In genomic region chr1:204074274-204075115, GRCh38 we compare ENCODE assay signal across 8 cellular contexts. TPM values are rescaled to one million over a fixed set of nuclear protein-coding genes. Genes with fewer than 3 reads are reported as not detected.
DNase-seq lines count a peak whose midpoint lies in the region; ATAC-seq and TF ChIP-seq lines count a peak whose summit lies in the region.

No MANE protein-coding gene starts in this region.

- H3K9me3 ChIP-seq in CD8-positive, alpha-beta memory T cell (ENCODE audit: low read length), result no peaks in the 10 kb centered on the region
- H3K9me3 ChIP-seq in neural cell (ENCODE audit: low read length), result no peaks in the 10 kb centered on the region

- CTCF ChIA-PET in CD8-positive, alpha-beta memory T cell (lab: Charles Lee), result interaction anchor here (1.1 kb wide), 1 partner anchor 14 kb away, joined by 3 read pairs; no protein-coding TSS in a partner anchor

- peaks cover 19 to 65% of the 10 kb centered on the region in 2 donors for H3K27me3 Mint-ChIP-seq in CD8-positive, alpha-beta memory T cell
- H3K27me3 Mint-ChIP-seq in activated T-helper 17 cell treated with anti-CD3 and anti-CD28 coated beads, Interleukin-2, amount 50 U/mL, for 72 hours, result peaks cover 28% of the 10 kb centered on the region

- H3K36me3 ChIP-seq in CD8-positive, alpha-beta memory T cell (ENCODE audit: insufficient read depth, low read length), result no peaks in the 10 kb centered on the region
- no peaks in the 10 kb centered on the region for H3K36me3 ChIP-seq in neural cell (ENCODE audit: insufficient read depth, low read length)

- H3K4me1 ChIP-seq in CD8-positive, alpha-beta memory T cell (ENCODE audit: insufficient read depth, low read length), result peaks cover 12% of the 10 kb centered on the region

- no peaks in the 10 kb centered on the region for H3F3A ChIP-seq in neural cell (ENCODE audit: insufficient read depth, low read length, poor library complexity, severe bottlenecking)

- DNase-seq in CD8-positive, alpha-beta memory T cell, result no peak
- DNase-seq in HuH-7.5 (ENCODE audit: low spot score) (peak; percentile 67), globus pallidus (ENCODE audit: low spot score) (peak; percentile 57), NCI-H510A (lab: John Stamatoyannopoulos, UW) (no peak), HPDE6-E6E7 (ENCODE audit: extremely low spot score) (no peak)
- DNase-seq in stimulated activated CD4-positive, alpha-beta T cell treated with anti-CD3 and anti-CD28 coated beads, Interleukin-1b, Interleukin-23, amount 100 ng/mL, for 48 hours, result no peak

- no peak overlapping the region for H3K27ac ChIP-seq in CD8-positive, alpha-beta memory T cell (ENCODE audit: low read depth, low read length)
- H3K27ac ChIP-seq in neural cell (ENCODE audit: low read length), result no peak overlapping the region

- H3K27ac Mint-ChIP-seq in CD8-positive, alpha-beta memory T cell, result peak overlapping the region in 4 of 8 donors; percentile 63 to 80 (median 76)
- H3K27ac Mint-ChIP-seq in activated T-helper 17 cell treated with anti-CD3 and anti-CD28 coated beads, Interleukin-2, amount 50 U/mL, for 72 hours, result no peak overlapping the region

- POLR2A ChIA-PET in CD8-positive, alpha-beta memory T cell (lab: Charles Lee), result interaction anchor here (1.4 kb wide), 1 partner anchor 30 kb away, joined by 5 read pairs; no protein-coding TSS in a partner anchor

- H3K27me3 ChIP-seq in CD8-positive, alpha-beta memory T cell (ENCODE audit: insufficient read depth, low read length, poor library complexity, severe bottlenecking), result peaks cover 14% of the 10 kb centered on the region
- peaks cover 53% of the 10 kb centered on the region for H3K27me3 ChIP-seq in neural cell (ENCODE audit: insufficient read depth, low read depth, low read length)

- no peak for TF ChIP-seq RAD21 in neural cell (conservative IDR thresholded peaks at IDR 0.05)

- TF ChIP-seq CTCF in neural cell (IDR thresholded peaks at IDR 0.05; ENCODE audit: poor library complexity, severe bottlenecking), result no peak

- H3K4me3 Mint-ChIP-seq in CD8-positive, alpha-beta memory T cell, result peak overlapping the region; percentile 80 to 95 (median 93)
- H3K4me3 Mint-ChIP-seq in activated T-helper 17 cell treated with anti-CD3 and anti-CD28 coated beads, Interleukin-2, amount 50 U/mL, for 72 hours, result peak overlapping the region; percentile 74

- H3K79me2 ChIP-seq in neural cell (replicated peaks; ENCODE audit: insufficient read depth, low read length), result no peaks in the 10 kb centered on the region

- H3K4me1 Mint-ChIP-seq in CD8-positive, alpha-beta memory T cell, result peaks cover 24 to 43% (median 26%) of the 10 kb centered on the region in 3 donors
- no peaks in the 10 kb centered on the region for H3K4me1 Mint-ChIP-seq in activated T-helper 17 cell treated with anti-CD3 and anti-CD28 coated beads, Interleukin-2, amount 50 U/mL, for 72 hours

- peak overlapping the region; percentile 59 for H3K9ac ChIP-seq in neural cell (ENCODE audit: low read length)

- H2AFZ ChIP-seq in neural cell (ENCODE audit: low read depth, low read length), result peak overlapping the region; percentile 56

- peaks cover 0 to 3% (median 2%) of the 10 kb centered on the region in 3 donors for H3K36me3 Mint-ChIP-seq in CD8-positive, alpha-beta memory T cell
- H3K36me3 Mint-ChIP-seq in activated T-helper 17 cell treated with anti-CD3 and anti-CD28 coated beads, Interleukin-2, amount 50 U/mL, for 72 hours (ENCODE audit: low read depth), result no peaks in the 10 kb centered on the region

- peak overlapping the region; percentile 85 for H3K4me2 ChIP-seq in neural cell (ENCODE audit: low read length)

- no peaks in the 10 kb centered on the region for H4K20me1 ChIP-seq in neural cell (ENCODE audit: insufficient read depth)

- no peaks in the 10 kb centered on the region for H3K9me3 Mint-ChIP-seq in CD8-positive, alpha-beta memory T cell
- no peaks in the 10 kb centered on the region for H3K9me3 Mint-ChIP-seq in activated T-helper 17 cell treated with anti-CD3 and anti-CD28 coated beads, Interleukin-2, amount 50 U/mL, for 72 hours

- no peak for TF ChIP-seq EP300 in neural cell (conservative IDR thresholded peaks at IDR 0.05; ENCODE audit: poor library complexity, severe bottlenecking)

- peak; percentile 7 for ATAC-seq in activated T-helper 17 cell treated with anti-CD3 and anti-CD28 coated beads, Interleukin-2, amount 50 U/mL, for 72 hours (replicated peaks)

- H3K9me2 ChIP-seq in neural cell (ENCODE audit: insufficient read depth, low read length), result no peaks in the 10 kb centered on the region

- peak overlapping the region; percentile 55 for H3K4me3 ChIP-seq in CD8-positive, alpha-beta memory T cell (ENCODE audit: low read length)
- peak overlapping the region; percentile 89 for H3K4me3 ChIP-seq in neural cell (ENCODE audit: low read length)

TF ChIP-seq in neural cell, 6 proteins besides CTCF, POLR2A, EP300 and RAD21:
- TF ChIP-seq MXI1 (conservative IDR thresholded peaks at IDR 0.05; ENCODE audit: poor library complexity, severe bottlenecking) (peak; percentile 55), EZH2 (IDR thresholded peaks at IDR 0.05; ENCODE audit: borderline replicate concordance, insufficient read depth, low read length, poor library complexity, severe bottlenecking) (no peak), SMC3 (conservative IDR thresholded peaks at IDR 0.05; ENCODE audit: poor library complexity) (no peak), TAF1 (IDR thresholded peaks at IDR 0.05; ENCODE audit: low read depth) (no peak), POLR2AphosphoS5 (IDR thresholded peaks at IDR 0.05) (peak; percentile 45), REST (IDR thresholded peaks at IDR 0.05; ENCODE audit: borderline replicate concordance) (peak; percentile 44)

RNA-seq across cellular contexts. Expression of gene SOX13, which starts 1.6 kb away (rescaled TPM):
- total RNA-seq in CD8-positive, alpha-beta memory T cell, result 1 to 10 TPM; 3.1 TPM
- polyA plus RNA-seq in CD8-positive, alpha-beta memory T cell, result 5.5 TPM
- 1 to 10 TPM in 1 of 2 donors, under 1 TPM in 1; 0.35 to 4.1 TPM for total RNA-seq in activated T-helper 17 cell treated with anti-CD3 and anti-CD28 coated beads, Interleukin-2, amount 50 U/mL, for 72 hours
- 1.7 TPM in 2 replicates for polyA plus RNA-seq in neural cell
- 0.93 and 1.9 TPM in 2 replicates for polyA minus RNA-seq in neural cell

Comparison
In these comparisons a context has a peak if more than half of its experiments do, and no peak if none do; other contexts are left out.
1. DNase-seq: peak in HuH-7.5 (single experiment) and globus pallidus (single experiment); none in CD8-positive, alpha-beta memory T cell (0 of 5), NCI-H510A (single experiment), stimulated activated CD4-positive, alpha-beta T cell treated with anti-CD3 and anti-CD28 coated beads, Interleukin-1b, Interleukin-23, amount 100 ng/mL, for 48 hours (single experiment) and HPDE6-E6E7 (single experiment).